ENCODE assay signal across 16 cellular contexts in the genomic region with DNA sequence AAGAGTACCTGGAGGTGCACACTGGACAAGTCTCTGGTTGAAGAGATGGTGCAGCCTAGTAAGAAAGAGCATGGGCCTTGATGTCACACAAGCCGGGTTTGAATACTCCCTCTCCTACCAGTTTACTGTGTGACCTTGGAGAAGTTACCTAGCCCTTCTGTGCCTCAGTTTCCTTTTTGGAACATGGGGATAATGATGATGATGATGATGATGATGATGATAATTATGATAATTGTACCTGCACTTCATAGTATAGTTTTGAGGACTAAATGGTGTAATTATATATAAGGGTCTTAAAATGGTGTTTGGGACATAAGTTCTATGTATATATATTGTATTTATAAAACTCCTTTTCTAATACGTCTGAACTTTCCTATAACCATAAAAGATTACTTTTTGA. TPM values are rescaled to one million over a fixed set of nuclear protein-coding genes. Genes with fewer than 3 reads are reported as not detected.
DNase-seq lines count a peak whose midpoint lies in the region; ATAC-seq, FAIRE-seq and TF ChIP-seq lines count a peak whose summit lies in the region.
"Had no signal": no experiment of that assay in that cellular context is flagged by ENCODE, and none has a peak within 500 bp of the region (broad histone marks: within the 10 kb centered on the region; RNA-seq: fewer than 3 reads in every experiment).

No MANE protein-coding gene starts in this region.

- no peak for TF ChIP-seq POLR2A in A549 (IDR thresholded peaks at IDR 0.05; ENCODE audit: low read length)

- CTCF ChIA-PET in A549 (lab: Yijun Ruan, JAX): no interaction called here
- CTCF ChIA-PET in CD8-positive, alpha-beta memory T cell (lab: Charles Lee): no interaction called here

- H3K36me3 ChIP-seq in CD8-positive, alpha-beta memory T cell (ENCODE audit: insufficient read depth, low read length): no peaks in the 10 kb centered on the region
- no peaks in the 10 kb centered on the region for H3K36me3 ChIP-seq in BE2C
- H3K36me3 ChIP-seq: upper lobe of right lung had no signal

- peak overlapping the region; percentile 87; the same call in 2 of the 3 replicates for H3K4me2 ChIP-seq in A549

- WGBS in A549 (ENCODE audit: missing lambda C conversion rate): 87% methylated on average over 2 of the region's 2 CpGs

- TF ChIP-seq CTCF in A549 (IDR thresholded peaks at IDR 0.05) (no peak), chondrocyte (IDR thresholded peaks at IDR 0.05) (no peak), nephron progenitor cell (IDR thresholded peaks at IDR 0.05) (no peak), BE2C (IDR thresholded peaks at IDR 0.05; ENCODE audit: low read depth, low read length) (no peak)

- no peak overlapping the region; the same call in 2 of the 3 replicates for H3K4me3 ChIP-seq in A549
- H3K4me3 ChIP-seq in CD8-positive, alpha-beta memory T cell (ENCODE audit: low read length): no peak overlapping the region
- H3K4me3 ChIP-seq in BE2C (ENCODE audit: low read depth, low read length): no peak overlapping the region

- peak overlapping the region; percentile 35 to 91 (median 68) for H3K4me3 Mint-ChIP-seq in CD8-positive, alpha-beta memory T cell
- H3K4me3 Mint-ChIP-seq in chondrocyte (ENCODE audit: unreplicated experiment): peak overlapping the region; percentile 78
- peak overlapping the region; percentile 72 for H3K4me3 Mint-ChIP-seq in nephron progenitor cell

- H3K27ac Mint-ChIP-seq in CD8-positive, alpha-beta memory T cell: peak overlapping the region in 1 of 8 donors; percentile 52
- H3K27ac Mint-ChIP-seq in chondrocyte (ENCODE audit: unreplicated experiment) (no peak overlapping the region), nephron progenitor cell (no peak overlapping the region)

- H3K4me1 ChIP-seq in A549 (peaks cover 18% of the 10 kb centered on the region; the same call in 1 of the 3 replicates), BE2C (peaks cover 6% of the 10 kb centered on the region; the same call in 1 of the 2 replicates)
- H3K4me1 ChIP-seq in CD8-positive, alpha-beta memory T cell (ENCODE audit: insufficient read depth, low read length): no peaks in the 10 kb centered on the region

- no peaks in the 10 kb centered on the region for H3K9me3 Mint-ChIP-seq in CD8-positive, alpha-beta memory T cell
- H3K9me3 Mint-ChIP-seq in chondrocyte (ENCODE audit: low read depth): no peaks in the 10 kb centered on the region
- H3K9me3 Mint-ChIP-seq in nephron progenitor cell: no peaks in the 10 kb centered on the region

- TF ChIP-seq RAD21 in A549 (conservative IDR thresholded peaks at IDR 0.05 in 1 of 2, IDR thresholded peaks at IDR 0.05 in 1 of 2): no peak

- no peak overlapping the region for H3K27ac ChIP-seq in A549
- no peak overlapping the region for H3K27ac ChIP-seq in CD8-positive, alpha-beta memory T cell (ENCODE audit: low read depth, low read length)
- H3K27ac ChIP-seq: GM23248, upper lobe of right lung had no signal

- POLR2A ChIA-PET in A549 (lab: Yijun Ruan, JAX): no interaction called here
- POLR2A ChIA-PET in CD8-positive, alpha-beta memory T cell (lab: Charles Lee): no interaction called here

- DNase-seq in A549 (ENCODE audit: low read depth in 1 of 2, low spot score in 1 of 2): no peak
- DNase-seq in CD8-positive, alpha-beta memory T cell: no peak
- DNase-seq in chondrocyte (ENCODE audit: low spot score): no peak
- DNase-seq in nephron progenitor cell: no peak
- no peak for DNase-seq in BE2C
- no peak for DNase-seq in NCI-H2029 (lab: John Stamatoyannopoulos, UW)
- DNase-seq: NCI-H1092; NCI-H2171 treated with DMSO at 0.1 percent for 48 hours; retina; stimulated activated CD8-positive, alpha-beta memory T cell treated with anti-CD3 and anti-CD28 coated beads, Interleukin-4, amount 100 ng/mL, for 48 hours; upper lobe of right lung had no signal

- H3K4me1 Mint-ChIP-seq in CD8-positive, alpha-beta memory T cell: peaks cover 9 to 17% (median 17%) of the 10 kb centered on the region in 3 donors
- H3K4me1 Mint-ChIP-seq in chondrocyte (ENCODE audit: low read depth): peaks cover 18% of the 10 kb centered on the region
- peaks cover 16% of the 10 kb centered on the region for H3K4me1 Mint-ChIP-seq in nephron progenitor cell

- no peaks in the 10 kb centered on the region for H3K36me3 Mint-ChIP-seq in CD8-positive, alpha-beta memory T cell
- H3K36me3 Mint-ChIP-seq in chondrocyte (ENCODE audit: low read depth): no peaks in the 10 kb centered on the region
- no peaks in the 10 kb centered on the region for H3K36me3 Mint-ChIP-seq in nephron progenitor cell (ENCODE audit: low read depth)

- no peak for ATAC-seq in A549
- no peak for ATAC-seq in HG03175 (IDR thresholded peaks at IDR 0.05; ENCODE audit: unreplicated experiment)
- no peak for ATAC-seq in HG03520 (IDR thresholded peaks at IDR 0.05; ENCODE audit: unreplicated experiment)
- ATAC-seq: left lobe of liver, Right ventricle myocardium inferior, upper lobe of right lung had no signal

- peaks cover 21% of the 10 kb centered on the region for H3K27me3 ChIP-seq in CD8-positive, alpha-beta memory T cell (ENCODE audit: insufficient read depth, low read length, poor library complexity, severe bottlenecking)
- H3K27me3 ChIP-seq in BE2C: no peaks in the 10 kb centered on the region

- peaks cover 43 to 83% of the 10 kb centered on the region in 2 donors for H3K27me3 Mint-ChIP-seq in CD8-positive, alpha-beta memory T cell
- no peaks in the 10 kb centered on the region for H3K27me3 Mint-ChIP-seq in chondrocyte (ENCODE audit: low read depth)
- H3K27me3 Mint-ChIP-seq in nephron progenitor cell (ENCODE audit: low read depth, poor library complexity): peaks cover 34% of the 10 kb centered on the region

- TF ChIP-seq EP300 in A549 (IDR thresholded peaks at IDR 0.05): no peak

- H3K9me3 ChIP-seq in A549 (no peaks in the 10 kb centered on the region), BE2C (no peaks in the 10 kb centered on the region)
- H3K9me3 ChIP-seq in CD8-positive, alpha-beta memory T cell (ENCODE audit: low read length): no peaks in the 10 kb centered on the region
- H3K9me3 ChIP-seq: upper lobe of right lung had no signal

- no peak for FAIRE-seq in A549 (lab: Jason Lieb, UNC)

TF ChIP-seq in A549, 52 proteins besides CTCF, POLR2A, EP300 and RAD21:
- no peak for TF ChIP-seq RCOR1 (IDR thresholded peaks at IDR 0.05; ENCODE audit: low read depth, low read length)
- TF ChIP-seq PBX3 (IDR thresholded peaks at IDR 0.05): no peak
- TF ChIP-seq HEYL (CRISPR knock-in tag; IDR thresholded peaks at IDR 0.05): no peak
- TF ChIP-seq FOSL2 (IDR thresholded peaks at IDR 0.05): no peak
- TF ChIP-seq FOSL2 (CRISPR knock-in tag; IDR thresholded peaks at IDR 0.05): no peak
- no peak for TF ChIP-seq MYC (IDR thresholded peaks at IDR 0.05; ENCODE audit: borderline replicate concordance, low read length)
- TF ChIP-seq HES2 (IDR thresholded peaks at IDR 0.05): no peak

RNA-seq across cellular contexts. Expression of gene POPDC3, which starts 41.7 kb away (rescaled TPM):
- 54.9 and 55.9 TPM in 2 replicates for polyA plus RNA-seq in A549 (2011; rRNA removed)
- polyA plus RNA-seq in A549 (2012; cell fraction: cytosol; rRNA removed): 13.6 and 14.6 TPM in 2 replicates
- polyA plus RNA-seq in A549 (2012; cell fraction: nucleus; rRNA removed): 3.5 and 6.0 TPM in 2 replicates
- 19.7 to 21.9 TPM (median 19.9 TPM) in 3 replicates for polyA plus RNA-seq in A549 (2017; fragmentation: RNase III; extraction: RNeasy Plus Mini Kit Qiagen cat#74134 plus additional on column Dnase treatment)
- polyA minus RNA-seq in A549 (2011; rRNA and poly(A)+ RNA removed): 9.1 and 9.3 TPM in 2 replicates
- total RNA-seq in CD8-positive, alpha-beta memory T cell: not detected
- not detected for polyA plus RNA-seq in CD8-positive, alpha-beta memory T cell
- total RNA-seq in chondrocyte: 2.6 to 4.6 TPM (median 3.4 TPM) in 3 replicates
- polyA plus RNA-seq in BE2C (2012; ENCODE audit: insufficient read depth, insufficient read length, low read depth): 31.1 TPM
- total RNA-seq: left lobe of liver had no signal
